Comparison of ENCODE assay signal across 8 cellular contexts in the genomic region with DNA sequence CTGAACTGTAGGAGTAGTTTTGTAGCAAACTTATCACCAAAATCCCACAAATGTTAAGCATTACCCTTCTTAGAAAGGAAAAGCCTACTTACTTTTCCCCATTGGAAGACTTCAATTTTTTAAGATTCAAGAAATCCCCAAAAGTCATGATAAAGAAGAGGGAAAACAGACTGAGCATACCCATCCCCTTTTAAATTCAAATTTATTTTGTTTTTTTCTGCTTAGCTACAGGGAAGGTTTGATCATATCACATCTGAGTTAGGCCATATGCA.
A peak's percentile ranks its signal among the peaks of the same experiment; 100 is the strongest.
DNase-seq lines count a peak whose midpoint lies in the region; ATAC-seq and TF ChIP-seq lines count a peak whose summit lies in the region.

No MANE protein-coding gene starts in this region.

- peak overlapping the region; percentile 74 for H3K4me3 Mint-ChIP-seq in MCF 10A (ENCODE audit: unreplicated experiment)

- no peak for TF ChIP-seq CTCF in heart left ventricle (IDR thresholded peaks at IDR 0.05)
- no peak for TF ChIP-seq CTCF in MCF 10A (IDR thresholded peaks at IDR 0.05; ENCODE audit: unreplicated experiment)
- TF ChIP-seq CTCF in upper lobe of left lung (IDR thresholded peaks at IDR 0.05), result no peak

- POLR2A ChIA-PET in MCF 10A (lab: Yijun Ruan, JAX), result interaction anchor here (0.6 to 11.8 kb wide), 25 partner anchors 9 to 378 kb away, joined by 3 to 184 read pairs (median 5); partner anchors contain the start of genes MYL12B and TGIF1

- H3K9me3 Mint-ChIP-seq in MCF 10A (ENCODE audit: unreplicated experiment), result no peaks in the 10 kb centered on the region

- TF ChIP-seq EP300 in upper lobe of left lung (IDR thresholded peaks at IDR 0.05), result no peak

- peak overlapping the region in 1 of 2 donors; percentile 50 for H3K9ac ChIP-seq in mucosa of rectum (ENCODE audit: low read depth in 1 of 2, low read length in 2 of 2)

- peaks cover 6% of the 10 kb centered on the region for H3K36me3 Mint-ChIP-seq in MCF 10A (ENCODE audit: insufficient read depth, unreplicated experiment)

- H3K27ac Mint-ChIP-seq in MCF 10A (ENCODE audit: low read depth, unreplicated experiment), result peak overlapping the region; percentile 99

- H3K9me3 ChIP-seq in heart left ventricle, result no peaks in the 10 kb centered on the region
- no peaks in the 10 kb centered on the region for H3K9me3 ChIP-seq in mucosa of rectum (ENCODE audit: control insufficient read depth in 2 of 2, low read length in 2 of 2)
- no peaks in the 10 kb centered on the region for H3K9me3 ChIP-seq in upper lobe of left lung

- ATAC-seq in heart left ventricle (no peak), Right ventricle myocardium inferior (no peak), upper lobe of left lung (ENCODE audit: low FRiP score in 2 of 2) (no peak), HG02798 (IDR thresholded peaks at IDR 0.05; ENCODE audit: poor library complexity, unreplicated experiment) (no peak)

- H3K4me1 ChIP-seq in heart left ventricle (peaks cover 0 to 34% (median 21%) of the 10 kb centered on the region in 12 donors), mucosa of rectum (ENCODE audit: control insufficient read depth in 2 of 2, insufficient read depth in 2 of 2, low read length in 2 of 2) (peaks cover 21 to 22% of the 10 kb centered on the region in 2 donors), upper lobe of left lung (peaks cover 17 to 25% (median 20%) of the 10 kb centered on the region in 4 donors)

- no peaks in the 10 kb centered on the region for H3K36me3 ChIP-seq in heart left ventricle
- H3K36me3 ChIP-seq in mucosa of rectum (ENCODE audit: control insufficient read depth in 2 of 2, insufficient read depth in 2 of 2, low read length in 2 of 2), result no peaks in the 10 kb centered on the region
- no peaks in the 10 kb centered on the region for H3K36me3 ChIP-seq in upper lobe of left lung

- H3K4me1 Mint-ChIP-seq in MCF 10A (ENCODE audit: insufficient read depth, unreplicated experiment), result peaks cover 35% of the 10 kb centered on the region

- H3K27me3 Mint-ChIP-seq in MCF 10A (ENCODE audit: insufficient read depth, unreplicated experiment), result no peaks in the 10 kb centered on the region

- peak overlapping the region; percentile 61 to 89 (median 86) for H3K27ac ChIP-seq in heart left ventricle
- peak overlapping the region; percentile 81 to 85 for H3K27ac ChIP-seq in mucosa of rectum (ENCODE audit: low read depth in 2 of 2, low read length in 2 of 2)
- H3K27ac ChIP-seq in upper lobe of left lung, result peak overlapping the region; percentile 71 to 86 (median 83)

- TSS peak; percentile 93 for BruUV-seq in MCF 10A (replicated peaks; lab: Mats Ljungman, UMichigan)

- TF ChIP-seq POLR2A in heart left ventricle (IDR thresholded peaks at IDR 0.05) (no peak), upper lobe of left lung (IDR thresholded peaks at IDR 0.05) (no peak)

- DNase-seq in heart left ventricle (no peak), Right ventricle myocardium inferior (ENCODE audit: missing footprints) (no peak), MCF 10A (ENCODE audit: unreplicated experiment) (no peak), upper lobe of left lung (no peak), NOMO-1 treated with DMSO at 0.1 percent for 48 hours (lab: John Stamatoyannopoulos, UW; ENCODE audit: unreplicated experiment) (no peak)
- DNase-seq in stimulated activated naive CD4-positive, alpha-beta T cell (lab: John Stamatoyannopoulos, UW), result no peak

- H3K4me3 ChIP-seq in heart left ventricle (peak overlapping the region in 4 of 12 donors; percentile 2 to 19 (median 14)), mucosa of rectum (ENCODE audit: low read length in 2 of 2) (peak overlapping the region in 1 of 2 donors; percentile 22), upper lobe of left lung (no peak overlapping the region)

- intact Hi-C loops in heart left ventricle (cut with DNase I), result loop anchor here in 2 of 10 donors (1.0 to 2.0 kb wide), 2 partner anchors 28 to 30 kb away; no protein-coding TSS in a partner anchor
- intact Hi-C loops in Right ventricle myocardium inferior (cut with DNase I), result no loop called here
- intact Hi-C loops in MCF 10A (cut with micrococcal nuclease), result loop anchor here (1.0 to 2.0 kb wide), 5 partner anchors 21 to 343 kb away; no protein-coding TSS in a partner anchor

- CTCF ChIA-PET in MCF 10A (lab: Yijun Ruan, JAX), result interaction anchor here (0.6 to 2.8 kb wide), 9 partner anchors 13 to 356 kb away, joined by 3 to 14 read pairs (median 3); no protein-coding TSS in a partner anchor

- H3K27me3 ChIP-seq in heart left ventricle (no peaks in the 10 kb centered on the region), mucosa of rectum (ENCODE audit: control insufficient read depth in 2 of 2, insufficient read depth in 2 of 2, low read length in 2 of 2) (no peaks in the 10 kb centered on the region), upper lobe of left lung (no peaks in the 10 kb centered on the region)
